9 cellular contexts compared by ENCODE assay signal in genomic region chr6:166957805-166958076, GRCh38. TPM values are rescaled to one million over a fixed set of nuclear protein-coding genes. Genes with fewer than 3 reads are reported as not detected.
DNase-seq lines count a peak whose midpoint lies in the region; ATAC-seq and TF ChIP-seq lines count a peak whose summit lies in the region.
"Had no signal": no experiment of that assay in that cellular context is flagged by ENCODE, and none has a peak within 500 bp of the region (broad histone marks: within the 10 kb centered on the region; RNA-seq: fewer than 3 reads in every experiment).

No MANE protein-coding gene starts in this region.

- WGBS in adrenal gland, 4 donors = 81 to 92% (median 85%) methylated on average over 5 of the region's 5 CpGs

- no peak for TF ChIP-seq POLR2A in adrenal gland (IDR thresholded peaks at IDR 0.05)
- no peak for TF ChIP-seq POLR2A in vagina (IDR thresholded peaks at IDR 0.05)

- H3K27me3 Mint-ChIP-seq in stimulated activated naive CD8-positive, alpha-beta T cell treated with anti-CD3 and anti-CD28 coated beads, Interleukin-15, Interleukin-2, amounts not matched to agents 100 ng/mL and 50 ng/mL, for 24 hours = no peaks in the 10 kb centered on the region

- H3K36me3 ChIP-seq in adrenal gland (replicated peaks in 1 of 2) (no peaks in the 10 kb centered on the region), mucosa of stomach (ENCODE audit: control insufficient read depth, insufficient read depth, low read length) (no peaks in the 10 kb centered on the region), vagina (no peaks in the 10 kb centered on the region)

- H3K9me3 ChIP-seq in adrenal gland (replicated peaks in 1 of 3) (no peaks in the 10 kb centered on the region), mucosa of stomach (ENCODE audit: control insufficient read depth, low read length) (no peaks in the 10 kb centered on the region), vagina (no peaks in the 10 kb centered on the region)

- H3K27me3 ChIP-seq in adrenal gland = no peaks in the 10 kb centered on the region
- no peaks in the 10 kb centered on the region for H3K27me3 ChIP-seq in mucosa of stomach (ENCODE audit: control insufficient read depth, insufficient read depth, low read length)
- H3K27me3 ChIP-seq in vagina = no peaks in the 10 kb centered on the region

- CTCF ChIA-PET in RWPE1 (lab: Yijun Ruan, JAX) = no interaction called here

- TF ChIP-seq CTCF in adrenal gland (IDR thresholded peaks at IDR 0.05) (no peak), vagina (IDR thresholded peaks at IDR 0.05) (no peak), RWPE1 (conservative IDR thresholded peaks at IDR 0.05; ENCODE audit: low read depth) (no peak)

- POLR2A ChIA-PET in RWPE1 (lab: Yijun Ruan, JAX; ENCODE audit: low non-redundant PET) = no interaction called here

- peaks cover 59% of the 10 kb centered on the region for H3K4me1 Mint-ChIP-seq in stimulated activated naive CD8-positive, alpha-beta T cell treated with anti-CD3 and anti-CD28 coated beads, Interleukin-15, Interleukin-2, amounts not matched to agents 100 ng/mL and 50 ng/mL, for 24 hours (ENCODE audit: low read depth)

- no peak for DNase-seq in stimulated activated naive CD8-positive, alpha-beta T cell treated with anti-CD3 and anti-CD28 coated beads, Interleukin-15, Interleukin-2, amounts not matched to agents 100 U/mL and 50 U/mL, for 24 hours
- DNase-seq in adrenal gland (no peak), vagina (ENCODE audit: extremely low spot score in 2 of 2) (no peak), RWPE1 (ENCODE audit: low spot score) (no peak), NCI-H82 (lab: John Stamatoyannopoulos, UW) (no peak), AG20443 (ENCODE audit: low spot score) (no peak)
- DNase-seq: IMR-90 had no signal

- H3K9ac ChIP-seq in mucosa of stomach (ENCODE audit: low read length) = peak overlapping the region; percentile 90

- H3K27ac ChIP-seq in adrenal gland (peak overlapping the region in 4 of 5 donors; percentile 47 to 94 (median 78)), vagina (peak overlapping the region; percentile 92), RWPE1 (no peak overlapping the region; the same call in 1 of the 2 replicates)

- H3K4me3 Mint-ChIP-seq in stimulated activated naive CD8-positive, alpha-beta T cell treated with anti-CD3 and anti-CD28 coated beads, Interleukin-15, Interleukin-2, amounts not matched to agents 100 ng/mL and 50 ng/mL, for 24 hours = peak overlapping the region; percentile 88

- H3K27ac Mint-ChIP-seq in stimulated activated naive CD8-positive, alpha-beta T cell treated with anti-CD3 and anti-CD28 coated beads, Interleukin-15, Interleukin-2, amounts not matched to agents 100 ng/mL and 50 ng/mL, for 24 hours = peak overlapping the region; percentile 97

- ATAC-seq in stimulated activated naive CD8-positive, alpha-beta T cell treated with anti-CD3 and anti-CD28 coated beads, Interleukin-15, Interleukin-2, amounts not matched to agents 100 U/mL and 50 U/mL, for 24 hours = no peak

- intact Hi-C loops in adrenal gland (cut with DNase I) (no loop called here), vagina (cut with DNase I) (no loop called here)

- H3K9me3 Mint-ChIP-seq in stimulated activated naive CD8-positive, alpha-beta T cell treated with anti-CD3 and anti-CD28 coated beads, Interleukin-15, Interleukin-2, amounts not matched to agents 100 ng/mL and 50 ng/mL, for 24 hours = no peaks in the 10 kb centered on the region

- H3K36me3 Mint-ChIP-seq in stimulated activated naive CD8-positive, alpha-beta T cell treated with anti-CD3 and anti-CD28 coated beads, Interleukin-15, Interleukin-2, amounts not matched to agents 100 ng/mL and 50 ng/mL, for 24 hours (ENCODE audit: low read depth) = peaks cover 3% of the 10 kb centered on the region

- no peak overlapping the region for H3K4me3 ChIP-seq in adrenal gland
- no peak overlapping the region for H3K4me3 ChIP-seq in mucosa of stomach (ENCODE audit: low read length)
- peak overlapping the region in 1 of 2 donors; percentile 96 for H3K4me3 ChIP-seq in vagina

- H3K4me1 ChIP-seq in adrenal gland (replicated peaks in 1 of 2) (peaks cover 7 to 15% of the 10 kb centered on the region in 2 donors), mucosa of stomach (ENCODE audit: control insufficient read depth, insufficient read depth, low read length) (peaks cover 30% of the 10 kb centered on the region), vagina (peaks cover 40% of the 10 kb centered on the region)

RNA-seq across cellular contexts. Expression of gene RNASET2, which starts 1.4 kb away (rescaled TPM):
- total RNA-seq in adrenal gland (100 to 1,000 TPM in 2 of 8 donors, 10 to 100 TPM in 6; 39.6 to 218 (median 61.6) TPM), vagina (31.4 TPM)
- polyA plus RNA-seq in adrenal gland = 10 to 100 TPM; 25.7 to 76.2 (median 56.0) TPM

RNA-seq across cellular contexts. Expression of gene CEP43, which starts 41.5 kb away (rescaled TPM):
- total RNA-seq in adrenal gland (10 to 100 TPM; 12.7 to 36.7 (median 16.6) TPM), vagina (9.1 TPM)
- polyA plus RNA-seq in adrenal gland = 10 to 100 TPM; 10.1 to 20.5 (median 12.9) TPM
